ENCODE assay signal across 1 cellular context in the genomic region with DNA sequence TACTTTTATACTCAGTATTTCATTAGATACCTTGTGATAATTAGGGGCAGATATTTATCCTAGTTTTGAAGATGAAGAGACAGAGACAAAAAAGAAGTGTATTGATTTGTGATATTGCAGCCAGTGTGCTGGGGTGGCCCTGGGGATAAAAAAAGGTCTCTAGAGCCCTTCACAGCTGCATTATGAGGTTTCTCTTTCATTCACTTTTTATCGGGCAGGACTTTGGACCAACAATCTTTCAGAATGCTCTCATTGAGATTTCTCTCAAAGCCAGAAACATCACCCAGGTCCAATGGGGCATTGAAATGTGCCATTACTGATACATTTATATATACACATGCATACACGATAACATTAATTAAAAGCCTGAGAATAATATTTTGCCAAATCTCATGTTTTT.
TF ChIP-seq lines count a peak whose summit lies in the region.

No MANE protein-coding gene starts in this region.

TF ChIP-seq in HepG2, 621 proteins besides CTCF, POLR2A, EP300 and RAD21:
- no peak for TF ChIP-seq ARID2 (CRISPR knock-in tag; IDR thresholded peaks at IDR 0.05; ENCODE audit: borderline replicate concordance)
- no peak for TF ChIP-seq FOXK1 (CRISPR knock-in tag; IDR thresholded peaks at IDR 0.05; ENCODE audit: borderline replicate concordance, low read depth)
- TF ChIP-seq FOXM1 (CRISPR knock-in tag; IDR thresholded peaks at IDR 0.05), result no peak
- no peak for TF ChIP-seq ZNF558 (CRISPR knock-in tag; IDR thresholded peaks at IDR 0.05; ENCODE audit: borderline replicate concordance)
- TF ChIP-seq ZFP62 (CRISPR knock-in tag; IDR thresholded peaks at IDR 0.05), result no peak
- TF ChIP-seq NFYB (CRISPR knock-in tag; IDR thresholded peaks at IDR 0.05), result no peak
- no peak for TF ChIP-seq CCAR2 (optimal IDR thresholded peaks at IDR 0.05; ENCODE audit: low read depth, low read length)
- no peak for TF ChIP-seq POGZ (CRISPR knock-in tag; IDR thresholded peaks at IDR 0.05)
- TF ChIP-seq PAX8 (CRISPR knock-in tag; IDR thresholded peaks at IDR 0.05; ENCODE audit: borderline replicate concordance), result no peak
- TF ChIP-seq ZBTB25 (CRISPR knock-in tag; IDR thresholded peaks at IDR 0.05), result no peak
- TF ChIP-seq ATF3 (CRISPR knock-in tag; IDR thresholded peaks at IDR 0.05), result no peak
- no peak for TF ChIP-seq MXD1 (CRISPR knock-in tag; IDR thresholded peaks at IDR 0.05)
